1 cellular context compared by ENCODE assay signal in the genomic region with DNA sequence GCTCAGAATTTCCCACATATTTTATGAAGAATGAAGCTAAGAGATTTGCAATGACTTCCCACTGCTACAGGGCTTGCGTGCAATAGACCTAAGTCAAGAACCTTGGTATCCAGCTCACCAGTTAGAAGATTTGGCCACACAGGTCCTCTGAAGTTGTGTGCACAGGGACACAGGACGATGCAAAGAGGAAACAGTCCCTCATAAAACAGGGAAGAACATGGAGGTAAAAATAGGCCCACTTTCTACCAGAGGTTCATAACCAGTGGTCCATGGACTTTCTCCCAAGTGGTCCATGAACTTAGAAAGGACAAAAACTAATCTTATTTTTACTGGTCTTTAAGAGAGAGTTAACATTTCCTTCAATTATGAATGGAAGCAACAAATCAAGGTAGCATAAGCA.
TF ChIP-seq lines count a peak whose summit lies in the region.

No MANE protein-coding gene starts in this region.

TF ChIP-seq in GM23338, 12 proteins besides CTCF, POLR2A, EP300 and RAD21:
- TF ChIP-seq, protein P1, sequence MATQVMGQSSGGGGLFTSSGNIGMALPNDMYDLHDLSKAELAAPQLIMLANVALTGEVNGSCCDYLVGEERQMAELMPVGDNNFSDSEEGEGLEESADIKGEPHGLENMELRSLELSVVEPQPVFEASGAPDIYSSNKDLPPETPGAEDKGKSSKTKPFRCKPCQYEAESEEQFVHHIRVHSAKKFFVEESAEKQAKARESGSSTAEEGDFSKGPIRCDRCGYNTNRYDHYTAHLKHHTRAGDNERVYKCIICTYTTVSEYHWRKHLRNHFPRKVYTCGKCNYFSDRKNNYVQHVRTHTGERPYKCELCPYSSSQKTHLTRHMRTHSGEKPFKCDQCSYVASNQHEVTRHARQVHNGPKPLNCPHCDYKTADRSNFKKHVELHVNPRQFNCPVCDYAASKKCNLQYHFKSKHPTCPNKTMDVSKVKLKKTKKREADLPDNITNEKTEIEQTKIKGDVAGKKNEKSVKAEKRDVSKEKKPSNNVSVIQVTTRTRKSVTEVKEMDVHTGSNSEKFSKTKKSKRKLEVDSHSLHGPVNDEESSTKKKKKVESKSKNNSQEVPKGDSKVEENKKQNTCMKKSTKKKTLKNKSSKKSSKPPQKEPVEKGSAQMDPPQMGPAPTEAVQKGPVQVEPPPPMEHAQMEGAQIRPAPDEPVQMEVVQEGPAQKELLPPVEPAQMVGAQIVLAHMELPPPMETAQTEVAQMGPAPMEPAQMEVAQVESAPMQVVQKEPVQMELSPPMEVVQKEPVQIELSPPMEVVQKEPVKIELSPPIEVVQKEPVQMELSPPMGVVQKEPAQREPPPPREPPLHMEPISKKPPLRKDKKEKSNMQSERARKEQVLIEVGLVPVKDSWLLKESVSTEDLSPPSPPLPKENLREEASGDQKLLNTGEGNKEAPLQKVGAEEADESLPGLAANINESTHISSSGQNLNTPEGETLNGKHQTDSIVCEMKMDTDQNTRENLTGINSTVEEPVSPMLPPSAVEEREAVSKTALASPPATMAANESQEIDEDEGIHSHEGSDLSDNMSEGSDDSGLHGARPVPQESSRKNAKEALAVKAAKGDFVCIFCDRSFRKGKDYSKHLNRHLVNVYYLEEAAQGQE (IDR thresholded peaks at IDR 0.05; ENCODE audit: unreplicated experiment), result no peak
- no peak for TF ChIP-seq POLR2AphosphoS5 (IDR thresholded peaks at IDR 0.05; ENCODE audit: low read depth)
- no peak for TF ChIP-seq ZNF114 (CRISPR knock-in tag; IDR thresholded peaks at IDR 0.05)
- no peak for TF ChIP-seq JUNB (IDR thresholded peaks at IDR 0.05; ENCODE audit: unreplicated experiment)
- no peak for TF ChIP-seq EZH2phosphoT487 (IDR thresholded peaks at IDR 0.05; ENCODE audit: unreplicated experiment)
- no peak for TF ChIP-seq EZH2 (IDR thresholded peaks at IDR 0.05; ENCODE audit: low read depth, unreplicated experiment)
- no peak for TF ChIP-seq NANOG (IDR thresholded peaks at IDR 0.05; ENCODE audit: borderline replicate concordance)
- TF ChIP-seq CREB1 (CRISPR knock-in tag; IDR thresholded peaks at IDR 0.05; ENCODE audit: low read depth), result no peak
- TF ChIP-seq, protein P2, sequence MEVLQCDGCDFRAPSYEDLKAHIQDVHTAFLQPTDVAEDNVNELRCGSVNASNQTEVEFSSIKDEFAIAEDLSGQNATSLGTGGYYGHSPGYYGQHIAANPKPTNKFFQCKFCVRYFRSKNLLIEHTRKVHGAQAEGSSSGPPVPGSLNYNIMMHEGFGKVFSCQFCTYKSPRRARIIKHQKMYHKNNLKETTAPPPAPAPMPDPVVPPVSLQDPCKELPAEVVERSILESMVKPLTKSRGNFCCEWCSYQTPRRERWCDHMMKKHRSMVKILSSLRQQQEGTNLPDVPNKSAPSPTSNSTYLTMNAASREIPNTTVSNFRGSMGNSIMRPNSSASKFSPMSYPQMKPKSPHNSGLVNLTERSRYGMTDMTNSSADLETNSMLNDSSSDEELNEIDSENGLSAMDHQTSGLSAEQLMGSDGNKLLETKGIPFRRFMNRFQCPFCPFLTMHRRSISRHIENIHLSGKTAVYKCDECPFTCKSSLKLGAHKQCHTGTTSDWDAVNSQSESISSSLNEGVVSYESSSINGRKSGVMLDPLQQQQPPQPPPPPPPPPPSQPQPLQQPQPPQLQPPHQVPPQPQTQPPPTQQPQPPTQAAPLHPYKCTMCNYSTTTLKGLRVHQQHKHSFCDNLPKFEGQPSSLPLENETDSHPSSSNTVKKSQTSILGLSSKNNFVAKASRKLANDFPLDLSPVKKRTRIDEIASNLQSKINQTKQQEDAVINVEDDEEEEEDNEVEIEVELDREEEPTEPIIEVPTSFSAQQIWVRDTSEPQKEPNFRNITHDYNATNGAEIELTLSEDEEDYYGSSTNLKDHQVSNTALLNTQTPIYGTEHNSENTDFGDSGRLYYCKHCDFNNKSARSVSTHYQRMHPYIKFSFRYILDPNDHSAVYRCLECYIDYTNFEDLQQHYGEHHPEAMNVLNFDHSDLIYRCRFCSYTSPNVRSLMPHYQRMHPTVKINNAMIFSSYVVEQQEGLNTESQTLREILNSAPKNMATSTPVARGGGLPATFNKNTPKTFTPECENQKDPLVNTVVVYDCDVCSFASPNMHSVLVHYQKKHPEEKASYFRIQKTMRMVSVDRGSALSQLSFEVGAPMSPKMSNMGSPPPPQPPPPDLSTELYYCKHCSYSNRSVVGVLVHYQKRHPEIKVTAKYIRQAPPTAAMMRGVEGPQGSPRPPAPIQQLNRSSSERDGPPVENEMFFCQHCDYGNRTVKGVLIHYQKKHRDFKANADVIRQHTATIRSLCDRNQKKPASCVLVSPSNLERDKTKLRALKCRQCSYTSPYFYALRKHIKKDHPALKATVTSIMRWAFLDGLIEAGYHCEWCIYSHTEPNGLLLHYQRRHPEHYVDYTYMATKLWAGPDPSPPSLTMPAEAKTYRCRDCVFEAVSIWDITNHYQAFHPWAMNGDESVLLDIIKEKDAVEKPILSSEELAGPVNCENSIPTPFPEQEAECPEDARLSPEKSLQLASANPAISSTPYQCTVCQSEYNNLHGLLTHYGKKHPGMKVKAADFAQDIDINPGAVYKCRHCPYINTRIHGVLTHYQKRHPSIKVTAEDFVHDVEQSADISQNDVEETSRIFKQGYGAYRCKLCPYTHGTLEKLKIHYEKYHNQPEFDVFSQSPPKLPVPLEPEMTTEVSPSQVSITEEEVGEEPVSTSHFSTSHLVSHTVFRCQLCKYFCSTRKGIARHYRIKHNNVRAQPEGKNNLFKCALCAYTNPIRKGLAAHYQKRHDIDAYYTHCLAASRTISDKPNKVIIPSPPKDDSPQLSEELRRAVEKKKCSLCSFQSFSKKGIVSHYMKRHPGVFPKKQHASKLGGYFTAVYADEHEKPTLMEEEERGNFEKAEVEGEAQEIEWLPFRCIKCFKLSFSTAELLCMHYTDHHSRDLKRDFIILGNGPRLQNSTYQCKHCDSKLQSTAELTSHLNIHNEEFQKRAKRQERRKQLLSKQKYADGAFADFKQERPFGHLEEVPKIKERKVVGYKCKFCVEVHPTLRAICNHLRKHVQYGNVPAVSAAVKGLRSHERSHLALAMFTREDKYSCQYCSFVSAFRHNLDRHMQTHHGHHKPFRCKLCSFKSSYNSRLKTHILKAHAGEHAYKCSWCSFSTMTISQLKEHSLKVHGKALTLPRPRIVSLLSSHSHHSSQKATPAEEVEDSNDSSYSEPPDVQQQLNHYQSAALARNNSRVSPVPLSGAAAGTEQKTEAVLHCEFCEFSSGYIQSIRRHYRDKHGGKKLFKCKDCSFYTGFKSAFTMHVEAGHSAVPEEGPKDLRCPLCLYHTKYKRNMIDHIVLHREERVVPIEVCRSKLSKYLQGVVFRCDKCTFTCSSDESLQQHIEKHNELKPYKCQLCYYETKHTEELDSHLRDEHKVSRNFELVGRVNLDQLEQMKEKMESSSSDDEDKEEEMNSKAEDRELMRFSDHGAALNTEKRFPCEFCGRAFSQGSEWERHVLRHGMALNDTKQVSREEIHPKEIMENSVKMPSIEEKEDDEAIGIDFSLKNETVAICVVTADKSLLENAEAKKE (CRISPR knock-in tag; IDR thresholded peaks at IDR 0.05), result no peak
- TF ChIP-seq ZNF331 (CRISPR knock-in tag; IDR thresholded peaks at IDR 0.05; ENCODE audit: low read depth), result no peak
- no peak for TF ChIP-seq STAT1 (IDR thresholded peaks at IDR 0.05; ENCODE audit: unreplicated experiment)
